In the genomic region with DNA sequence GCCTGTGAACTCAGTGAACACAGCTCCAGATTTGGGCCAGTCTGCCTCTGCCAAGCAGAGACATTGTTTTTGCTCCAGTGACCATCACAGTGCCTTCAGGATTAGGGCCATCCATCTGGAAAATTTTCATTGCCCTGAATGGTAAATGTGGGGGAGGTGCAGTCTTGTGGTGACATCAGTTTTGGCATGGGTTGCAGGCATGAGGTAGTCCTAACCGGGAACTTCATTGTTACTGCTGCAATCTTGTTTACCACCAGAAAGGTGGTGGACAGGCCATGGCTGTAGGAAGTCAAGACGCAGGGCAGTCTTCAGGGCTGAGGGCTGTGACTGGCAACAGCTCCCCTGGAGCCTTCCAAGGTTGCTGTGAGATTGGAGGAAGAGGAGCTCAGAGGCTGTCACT, we compare ENCODE assay signal across 8 cellular contexts. TPM values are rescaled to one million over a fixed set of nuclear protein-coding genes. Genes with fewer than 3 reads are reported as not detected.
DNase-seq lines count a peak whose midpoint lies in the region; ATAC-seq and TF ChIP-seq lines count a peak whose summit lies in the region.
"Had no signal": no experiment of that assay in that cellular context is flagged by ENCODE, and none has a peak within 500 bp of the region (broad histone marks: within the 10 kb centered on the region; RNA-seq: fewer than 3 reads in every experiment).

No MANE protein-coding gene starts in this region.

- no peak overlapping the region for H2AFZ ChIP-seq in IMR-90 (replicated peaks; ENCODE audit: low read length, poor library complexity)

- H2AK5ac ChIP-seq in IMR-90 (ENCODE audit: low read depth, low read length) = peak overlapping the region; percentile 3; the same call in 1 of the 2 replicates

- no peak overlapping the region for H2BK15ac ChIP-seq in IMR-90 (ENCODE audit: low read depth, low read length)

- H3K23ac ChIP-seq in IMR-90 (ENCODE audit: low read depth, low read length) = 0 out of 2 replicates have a peak overlapping the region, but pooled peaks have one; percentile 28

- no peak for TF ChIP-seq CTCF in IMR-90 (conservative IDR thresholded peaks at IDR 0.05; ENCODE audit: low read depth, low read length)
- TF ChIP-seq CTCF in thyroid gland (IDR thresholded peaks at IDR 0.05) = peak in 1 of 6 experiments; percentile 10

- H3K4me3 ChIP-seq in IMR-90 (ENCODE audit: insufficient read depth, low read depth, low read length) (no peak overlapping the region), thyroid gland (replicated peaks in 1 of 3) (no peak overlapping the region)
- no peak overlapping the region for H3K4me3 ChIP-seq in effector memory CD4-positive, alpha-beta T cell (ENCODE audit: insufficient read depth, low read depth, low read length, poor library complexity, severe bottlenecking)
- H3K4me3 ChIP-seq: Peyer's patch had no signal

- CTCF ChIA-PET in IMR-90 (lab: Yijun Ruan, JAX) = interaction anchor here (2.0 kb wide), 1 partner anchor 13 kb away, joined by 5 read pairs; no protein-coding TSS in a partner anchor

- no TSS peak for BruUV-seq in IMR-90 (replicated peaks; lab: Mats Ljungman, UMichigan)

- H3K14ac ChIP-seq in IMR-90 (replicated peaks; ENCODE audit: low read depth, low read length) = peak overlapping the region; percentile 55

- no peak overlapping the region for H3K4me2 ChIP-seq in IMR-90 (ENCODE audit: low read depth, low read length)

- H4K91ac ChIP-seq in IMR-90 (ENCODE audit: insufficient read depth, low read depth, low read length) = no peak overlapping the region

- H3K9me3 ChIP-seq in IMR-90 (ENCODE audit: control insufficient read depth, insufficient read depth, low read length) = no peaks in the 10 kb centered on the region
- no peaks in the 10 kb centered on the region for H3K9me3 ChIP-seq in thyroid gland
- H3K9me3 ChIP-seq in effector memory CD4-positive, alpha-beta T cell (ENCODE audit: control insufficient read depth, low read length) = no peaks in the 10 kb centered on the region
- H3K9me3 ChIP-seq: Peyer's patch had no signal

- H3K27me3 ChIP-seq in IMR-90 (ENCODE audit: control insufficient read depth, insufficient read depth, low read length) (no peaks in the 10 kb centered on the region), thyroid gland (no peaks in the 10 kb centered on the region)
- no peaks in the 10 kb centered on the region for H3K27me3 ChIP-seq in effector memory CD4-positive, alpha-beta T cell (replicated peaks; ENCODE audit: control insufficient read depth, insufficient read depth, low read length, poor library complexity, severe bottlenecking)
- H3K27me3 ChIP-seq: Peyer's patch had no signal

- H3K4ac ChIP-seq in IMR-90 (ENCODE audit: low read depth, low read length) = no peak overlapping the region; the same call in 1 of the 2 replicates

- POLR2A ChIA-PET in IMR-90 (lab: Charles Lee; ENCODE audit: unreplicated experiment) = no interaction called here

- TF ChIP-seq POLR2A in IMR-90 (IDR thresholded peaks at IDR 0.05; ENCODE audit: low read depth, low read length) (no peak), thyroid gland (IDR thresholded peaks at IDR 0.05) (peak in 1 of 2 donors; percentile 64)

- ATAC-seq in IMR-90 (ENCODE audit: low read depth) (peak; percentile 37; the same call in 1 of the 2 replicates), left colon (peak; percentile 11)

- H3K27ac ChIP-seq in IMR-90 (ENCODE audit: insufficient read depth, low read length) (no peak overlapping the region), caudate nucleus (ENCODE audit: low read depth, low read length) (peak overlapping the region; percentile 83), thyroid gland (peak overlapping the region; percentile 90 to 97 (median 95))
- H3K27ac ChIP-seq in effector memory CD4-positive, alpha-beta T cell (ENCODE audit: insufficient read depth, low read length, poor library complexity, severe bottlenecking) = no peak overlapping the region

- DNase-seq in IMR-90 = peak; percentile 60
- DNase-seq in caudate nucleus (lab: John Stamatoyannopoulos, UW) = peak in 24 of 61 donors; percentile 26 to 92 (median 44)
- DNase-seq in left colon = peak in 1 of 2 donors; percentile 46
- DNase-seq in thyroid gland = peak; percentile 88
- no peak for DNase-seq in LoVo (ENCODE audit: low spot score)
- no peak for DNase-seq in COLO829 (ENCODE audit: low spot score)
- DNase-seq in effector memory CD4-positive, alpha-beta T cell = no peak
- DNase-seq: Peyer's patch had no signal

- H3K18ac ChIP-seq in IMR-90 (ENCODE audit: low read depth, low read length) = no peak overlapping the region

- no peak for TF ChIP-seq RAD21 in IMR-90 (IDR thresholded peaks at IDR 0.05; ENCODE audit: low read length)

- H2AK9ac ChIP-seq in IMR-90 (replicated peaks; ENCODE audit: low read depth, low read length, poor library complexity) = no peak overlapping the region

- no peak overlapping the region for H2BK20ac ChIP-seq in IMR-90 (ENCODE audit: low read depth, low read length)

- H4K5ac ChIP-seq in IMR-90 (ENCODE audit: low read depth, low read length) = no peak overlapping the region

- WGBS in IMR-90 (ENCODE audit: extremely low coverage in 2 of 2, insufficient read length in 1 of 2), 2 experiments = 43% methylated on average over 1 of the region's 2 CpGs; no CpG with 5 or more reads in 1 of the 2 experiments
- WGBS in thyroid gland, 2 donors = 40 to 45% methylated on average over 1 to 2 of the region's 2 CpGs

- H3K4me1 ChIP-seq in IMR-90 (ENCODE audit: control insufficient read depth, insufficient read depth, low read length) (peaks cover 16% of the 10 kb centered on the region), thyroid gland (peaks cover 71 to 81% of the 10 kb centered on the region in 2 donors)
- peaks cover 3% of the 10 kb centered on the region for H3K4me1 ChIP-seq in effector memory CD4-positive, alpha-beta T cell (ENCODE audit: control insufficient read depth, insufficient read depth, low read length, poor library complexity, severe bottlenecking)

- H3K56ac ChIP-seq in IMR-90 (ENCODE audit: extremely low read depth, insufficient read depth, low read length) = no peak overlapping the region

- in situ Hi-C loops in IMR-90 (cut with MboI; ENCODE audit: low sequenced_read_pairs) = no loop called here

- no peak overlapping the region for H3K9ac ChIP-seq in IMR-90 (ENCODE audit: low read depth, low read length)

- H4K20me1 ChIP-seq in IMR-90 (ENCODE audit: insufficient read depth, low read length) = 0 out of 2 replicates have a peak, but pooled peaks cover 3% of the 10 kb centered on the region

- H2BK5ac ChIP-seq in IMR-90 (ENCODE audit: low read depth, low read length, poor library complexity, severe bottlenecking) = no peak overlapping the region

- intact Hi-C loops in IMR-90 (cut with micrococcal nuclease) (no loop called here), left colon (cut with DNase I, micrococcal nuclease) (loop anchor here in 1 of 2 donors (10.0 kb wide), 1 partner anchor 161 kb away; no protein-coding TSS in a partner anchor), thyroid gland (cut with DNase I) (loop anchor here (5.0 kb wide), 1 partner anchor 293 kb away; no protein-coding TSS in a partner anchor)

- H3K9me1 ChIP-seq in IMR-90 (ENCODE audit: insufficient read depth, low read length) = peaks cover 26% of the 10 kb centered on the region

- H4K8ac ChIP-seq in IMR-90 (ENCODE audit: low read depth in 2 of 2, low read length in 2 of 2) = no peak overlapping the region

- dilution Hi-C loops in IMR-90 (cut with HindIII; ENCODE audit: low sequenced_read_pairs, unreplicated experiment) = no loop called here

- peaks cover 43 to 73% of the 10 kb centered on the region in 2 experiments for H3K79me1 ChIP-seq in IMR-90 (ENCODE audit: low read depth in 1 of 2, low read length in 2 of 2)

- peaks cover 1% of the 10 kb centered on the region; the same call in 1 of the 2 replicates for H3K36me3 ChIP-seq in IMR-90 (ENCODE audit: control insufficient read depth, insufficient read depth, low read length)
- no peaks in the 10 kb centered on the region for H3K36me3 ChIP-seq in thyroid gland
- no peaks in the 10 kb centered on the region for H3K36me3 ChIP-seq in effector memory CD4-positive, alpha-beta T cell (ENCODE audit: control insufficient read depth, insufficient read depth, low read length)
- H3K36me3 ChIP-seq: Peyer's patch had no signal

- H2BK120ac ChIP-seq in IMR-90 (ENCODE audit: low read depth, low read length) = no peak overlapping the region

TF ChIP-seq in IMR-90, 13 proteins besides CTCF, POLR2A, EP300 and RAD21:
- TF ChIP-seq MAZ (IDR thresholded peaks at IDR 0.05; ENCODE audit: borderline replicate concordance, low read depth, low read length) (no peak), NFE2L2 (IDR thresholded peaks at IDR 0.05; ENCODE audit: low read depth, low read length) (no peak), SMC3 (IDR thresholded peaks at IDR 0.05; ENCODE audit: low read depth, low read length) (no peak), MXI1 (IDR thresholded peaks at IDR 0.05; ENCODE audit: borderline replicate concordance, low read depth, low read length) (no peak), BHLHE40 (IDR thresholded peaks at IDR 0.05; ENCODE audit: low read depth, low read length) (no peak), RCOR1 (IDR thresholded peaks at IDR 0.05; ENCODE audit: insufficient replicate concordance, low read length) (no peak), CEBPB (IDR thresholded peaks at IDR 0.05; ENCODE audit: low read depth, low read length) (no peak), CHD1 (IDR thresholded peaks at IDR 0.05; ENCODE audit: low read depth, low read length) (no peak)
- TF ChIP-seq, protein P1, sequence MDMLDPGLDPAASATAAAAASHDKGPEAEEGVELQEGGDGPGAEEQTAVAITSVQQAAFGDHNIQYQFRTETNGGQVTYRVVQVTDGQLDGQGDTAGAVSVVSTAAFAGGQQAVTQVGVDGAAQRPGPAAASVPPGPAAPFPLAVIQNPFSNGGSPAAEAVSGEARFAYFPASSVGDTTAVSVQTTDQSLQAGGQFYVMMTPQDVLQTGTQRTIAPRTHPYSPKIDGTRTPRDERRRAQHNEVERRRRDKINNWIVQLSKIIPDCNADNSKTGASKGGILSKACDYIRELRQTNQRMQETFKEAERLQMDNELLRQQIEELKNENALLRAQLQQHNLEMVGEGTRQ (IDR thresholded peaks at IDR 0.05; ENCODE audit: low read depth, low read length) = no peak

RNA-seq across cellular contexts. Expression of gene SPATA13, which starts 55.2 kb away (rescaled TPM):
- total RNA-seq in IMR-90 (2012; rRNA removed) (11.4 and 12.5 TPM in 2 replicates), left colon (10 to 100 TPM; 36.5 to 37.3 TPM), thyroid gland (10 to 100 TPM; 43.2 to 95.4 (median 51.1) TPM)
- polyA plus RNA-seq in IMR-90 (2012; rRNA removed) = 8.4 and 10.5 TPM in 2 replicates
- polyA plus RNA-seq in IMR-90 (2012; cell fraction: cytosol; rRNA removed) = 4.7 and 5.1 TPM in 2 replicates
- polyA plus RNA-seq in IMR-90 (2012; cell fraction: nucleus; rRNA removed; ENCODE audit: low replicate concordance) = 28.6 and 38.1 TPM in 2 replicates

Comparison
In these comparisons a context has a peak if more than half of its experiments do, and no peak if none do; other contexts are left out.
1. DNase-seq: peak in IMR-90 (single experiment) and thyroid gland (2 of 2); none in LoVo (single experiment), COLO829 (single experiment) and effector memory CD4-positive, alpha-beta T cell (0 of 3).
2. H3K27ac ChIP-seq: peak in caudate nucleus (single experiment) and thyroid gland (3 of 3); none in IMR-90 (single experiment) and effector memory CD4-positive, alpha-beta T cell (single experiment).